Comparison of ENCODE assay signal across 20 cellular contexts in the genomic region with DNA sequence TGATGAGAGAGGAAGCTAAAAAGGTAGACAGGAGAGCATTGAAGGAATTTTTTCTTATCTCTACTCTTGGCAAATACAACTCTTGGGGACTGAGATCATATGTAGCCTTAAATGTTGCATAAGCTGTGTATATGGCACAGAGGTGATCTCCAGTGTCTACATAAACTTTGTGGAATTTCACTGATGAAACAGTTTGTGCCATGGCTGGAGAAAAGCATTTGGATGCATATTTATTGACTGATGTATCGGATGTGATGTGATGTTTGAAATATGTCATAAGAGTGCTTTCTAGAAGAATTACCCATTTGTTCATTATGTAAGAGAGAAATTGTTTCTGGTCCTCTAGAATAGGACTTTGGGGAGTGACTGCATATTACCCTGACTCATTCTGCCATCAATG.
DNase-seq lines count a peak whose midpoint lies in the region; ATAC-seq and TF ChIP-seq lines count a peak whose summit lies in the region.
"Had no signal": no experiment of that assay in that cellular context is flagged by ENCODE, and none has a peak within 500 bp of the region (broad histone marks: within the 10 kb centered on the region; RNA-seq: fewer than 3 reads in every experiment).

No MANE protein-coding gene starts in this region.

- H3K4me2 ChIP-seq in PC-3 (ENCODE audit: low read length): no peak overlapping the region
- H3K4me2 ChIP-seq: GM23338 had no signal

- BruUV-seq in PC-3 (replicated peaks; lab: Mats Ljungman, UMichigan): no TSS peak

- H3F3A ChIP-seq in PC-3 (ENCODE audit: low read length, unreplicated experiment): no peaks in the 10 kb centered on the region

- no peak for TF ChIP-seq CTCF in PC-3 (conservative IDR thresholded peaks at IDR 0.05; ENCODE audit: low read depth, low read length)
- no peak for TF ChIP-seq CTCF in epithelial cell of esophagus (IDR thresholded peaks at IDR 0.05; ENCODE audit: insufficient read depth, low read depth, low read length, missing control alignments)

- DNase-seq in GM03348 (ENCODE audit: low spot score): peak; percentile 5
- peak; percentile 53 for DNase-seq in PC-3
- DNase-seq in epithelial cell of esophagus (ENCODE audit: low read depth): peak; percentile 14
- DNase-seq in non-pigmented ciliary epithelial cell (ENCODE audit: low read depth): peak; percentile 13
- DNase-seq in COLO829 (ENCODE audit: low spot score): no peak
- DNase-seq in activated naive CD4-positive, alpha-beta T cell treated with anti-CD3 and anti-CD28 coated beads for 36 hours: no peak
- DNase-seq in activated T-cell treated with anti-CD3 and anti-CD28 coated beads, Interleukin-2, amount 50 U/mL, for 72 hours: no peak
- DNase-seq in NCI-H524 (lab: John Stamatoyannopoulos, UW): no peak
- DNase-seq: CD4-positive, alpha-beta T cell; DMS79; GF-D8; HFFc6; Karpas-422; NCI-H1417 treated with DMSO at 0.1 percent for 48 hours; NCI-H2081 treated with DMSO at 0.1 percent for 48 hours; NCI-H526; NK-92 treated with Interleukin-12 subunit alpha and Interleukin-12 subunit beta, amount 100 ng/mL, for 24 hours; OCI-M1 had no signal

- H3K27me3 ChIP-seq in PC-3 (ENCODE audit: low read length): no peaks in the 10 kb centered on the region

- H3K9me3 Mint-ChIP-seq in activated naive CD4-positive, alpha-beta T cell treated with anti-CD3 and anti-CD28 coated beads for 36 hours: no peaks in the 10 kb centered on the region
- peaks cover 4% of the 10 kb centered on the region in 2 donors for H3K9me3 Mint-ChIP-seq in activated T-cell treated with anti-CD3 and anti-CD28 coated beads, Interleukin-2, amount 50 U/mL, for 72 hours
- H3K9me3 Mint-ChIP-seq: GM23338, HFFc6 had no signal

- H3K36me3 Mint-ChIP-seq in activated naive CD4-positive, alpha-beta T cell treated with anti-CD3 and anti-CD28 coated beads for 36 hours (ENCODE audit: low read depth): no peaks in the 10 kb centered on the region
- no peaks in the 10 kb centered on the region for H3K36me3 Mint-ChIP-seq in activated T-cell treated with anti-CD3 and anti-CD28 coated beads, Interleukin-2, amount 50 U/mL, for 72 hours (ENCODE audit: insufficient read depth in 2 of 2)

- peaks cover 4% of the 10 kb centered on the region for H3K4me1 ChIP-seq in PC-3 (ENCODE audit: insufficient read depth, low read length)

- H2AFZ ChIP-seq in PC-3 (ENCODE audit: low read length): no peak overlapping the region
- H2AFZ ChIP-seq: GM23338 had no signal

- no peak overlapping the region for H3K4me3 Mint-ChIP-seq in activated naive CD4-positive, alpha-beta T cell treated with anti-CD3 and anti-CD28 coated beads for 36 hours
- no peak overlapping the region for H3K4me3 Mint-ChIP-seq in activated T-cell treated with anti-CD3 and anti-CD28 coated beads, Interleukin-2, amount 50 U/mL, for 72 hours
- H3K4me3 Mint-ChIP-seq: B cell; CD4-positive, alpha-beta T cell; GM23338; HFFc6 had no signal

- POLR2A ChIA-PET in PC-3 (lab: Charles Lee; ENCODE audit: unreplicated experiment): interaction anchor here (0.7 kb wide), 1 partner anchor 43 kb away, joined by 3 read pairs; no protein-coding TSS in a partner anchor

- no peaks in the 10 kb centered on the region for H3K9me3 ChIP-seq in PC-3 (ENCODE audit: low read length)

- no peaks in the 10 kb centered on the region for H3K79me2 ChIP-seq in PC-3 (ENCODE audit: low read length)

- no peak for ATAC-seq in PC-3
- ATAC-seq in activated T-cell treated with anti-CD3 and anti-CD28 coated beads, Interleukin-2, amount 50 U/mL, for 72 hours (replicated peaks in 1 of 2): no peak
- ATAC-seq: GM23338 had no signal

- H3K27ac ChIP-seq in PC-3 (ENCODE audit: low read length): no peak overlapping the region

- intact Hi-C loops in PC-3 (cut with micrococcal nuclease): no loop called here
- intact Hi-C loops in activated naive CD4-positive, alpha-beta T cell treated with anti-CD3 and anti-CD28 coated beads for 36 hours (cut with micrococcal nuclease): no loop called here

- H3K27me3 Mint-ChIP-seq in activated naive CD4-positive, alpha-beta T cell treated with anti-CD3 and anti-CD28 coated beads for 36 hours (ENCODE audit: low read depth): no peaks in the 10 kb centered on the region
- H3K27me3 Mint-ChIP-seq in activated T-cell treated with anti-CD3 and anti-CD28 coated beads, Interleukin-2, amount 50 U/mL, for 72 hours (ENCODE audit: low read depth): no peaks in the 10 kb centered on the region
- H3K27me3 Mint-ChIP-seq: B cell; CD4-positive, alpha-beta T cell had no signal

- H3K4me1 Mint-ChIP-seq in activated naive CD4-positive, alpha-beta T cell treated with anti-CD3 and anti-CD28 coated beads for 36 hours (ENCODE audit: low read depth): no peaks in the 10 kb centered on the region
- H3K4me1 Mint-ChIP-seq in activated T-cell treated with anti-CD3 and anti-CD28 coated beads, Interleukin-2, amount 50 U/mL, for 72 hours (ENCODE audit: low read depth): no peaks in the 10 kb centered on the region
- H3K4me1 Mint-ChIP-seq: B cell, GM23338 had no signal

- H3K36me3 ChIP-seq in PC-3 (ENCODE audit: low read depth, low read length): no peaks in the 10 kb centered on the region

- no peaks in the 10 kb centered on the region for H4K20me1 ChIP-seq in PC-3 (ENCODE audit: low read length)

- H3K9ac ChIP-seq in PC-3 (ENCODE audit: low read length): no peak overlapping the region

- 0 out of 2 replicates have a peak, but pooled peaks cover 3% of the 10 kb centered on the region for H3K9me2 ChIP-seq in PC-3 (replicated peaks; ENCODE audit: low read length)

- CTCF ChIA-PET in PC-3 (lab: Charles Lee): no interaction called here
- CTCF ChIA-PET in activated naive CD4-positive, alpha-beta T cell treated with anti-CD3 and anti-CD28 coated beads for 36 hours (lab: Charles Lee): interaction anchor here (0.6 kb wide), 1 partner anchor 8 kb away, joined by 3 read pairs; no protein-coding TSS in a partner anchor

- no peak overlapping the region for H3K4me3 ChIP-seq in PC-3 (ENCODE audit: low read length)
- H3K4me3 ChIP-seq in epithelial cell of esophagus (ENCODE audit: low read length): no peak overlapping the region
- H3K4me3 ChIP-seq: GM23338 had no signal

- no peak overlapping the region for H3K27ac Mint-ChIP-seq in activated naive CD4-positive, alpha-beta T cell treated with anti-CD3 and anti-CD28 coated beads for 36 hours
- no peak overlapping the region for H3K27ac Mint-ChIP-seq in activated T-cell treated with anti-CD3 and anti-CD28 coated beads, Interleukin-2, amount 50 U/mL, for 72 hours
- H3K27ac Mint-ChIP-seq: B cell; CD4-positive, alpha-beta T cell; GM23338; HFFc6 had no signal

Comparison
In these comparisons a context has a peak if more than half of its experiments do, and no peak if none do; other contexts are left out.
1. DNase-seq: peak in GM03348 (single experiment), PC-3 (single experiment), epithelial cell of esophagus (single experiment) and non-pigmented ciliary epithelial cell (single experiment); none in COLO829 (single experiment), activated naive CD4-positive, alpha-beta T cell treated with anti-CD3 and anti-CD28 coated beads for 36 hours (single experiment), activated T-cell treated with anti-CD3 and anti-CD28 coated beads, Interleukin-2, amount 50 U/mL, for 72 hours (0 of 2) and NCI-H524 (0 of 2).